In genomic region chr1:1437033-1437903, GRCh38 we compare ENCODE assay signal across 9 cellular contexts. TPM values are rescaled to one million over a fixed set of nuclear protein-coding genes. Genes with fewer than 3 reads are reported as not detected.
DNase-seq lines count a peak whose midpoint lies in the region; ATAC-seq and TF ChIP-seq lines count a peak whose summit lies in the region.
"Had no signal": no experiment of that assay in that cellular context is flagged by ENCODE, and none has a peak within 500 bp of the region (broad histone marks: within the 10 kb centered on the region; RNA-seq: fewer than 3 reads in every experiment).

No MANE protein-coding gene starts in this region.

- TF ChIP-seq CTCF in heart left ventricle (IDR thresholded peaks at IDR 0.05) (no peak), upper lobe of right lung (IDR thresholded peaks at IDR 0.05) (no peak)

- H3K4me3 ChIP-seq in heart left ventricle = peak overlapping the region in 8 of 12 donors; percentile 10 to 69 (median 63)
- peak overlapping the region; percentile 57 for H3K4me3 ChIP-seq in upper lobe of right lung

- no peaks in the 10 kb centered on the region for H3K9me3 ChIP-seq in heart left ventricle
- H3K9me3 ChIP-seq in upper lobe of right lung = no peaks in the 10 kb centered on the region

- WGBS in heart left ventricle, 4 donors = 79 to 88% (median 82%) methylated on average over 4 to 31 of the region's 31 CpGs

- H3K36me3 ChIP-seq in heart left ventricle (no peaks in the 10 kb centered on the region), upper lobe of right lung (no peaks in the 10 kb centered on the region)

- peak overlapping the region in 1 of 12 donors; percentile 96 for H3K27ac ChIP-seq in heart left ventricle
- H3K27ac ChIP-seq in upper lobe of right lung = no peak overlapping the region

- DNase-seq in heart left ventricle (peak in 1 of 5 donors; percentile 56), cardiac septum (ENCODE audit: low spot score) (no peak), left cardiac atrium (peak; percentile 22), upper lobe of right lung (no peak), globus pallidus (ENCODE audit: low spot score) (no peak)
- no peak for DNase-seq in stimulated activated CD4-positive, alpha-beta T cell treated with anti-CD3 and anti-CD28 coated beads, Interleukin-2, amount 100 ng/mL, for 24 hours
- DNase-seq: activated naive CD8-positive, alpha-beta T cell treated with anti-CD3 and anti-CD28 coated beads, Interleukin-2, amount 50 U/mL, for 24 hours; NCI-H226 had no signal

- ATAC-seq in heart left ventricle (no peak), left cardiac atrium (no peak), upper lobe of right lung (no peak)
- ATAC-seq: activated naive CD8-positive, alpha-beta T cell treated with anti-CD3 and anti-CD28 coated beads, Interleukin-2, amount 50 U/mL, for 24 hours had no signal

- H3K4me1 ChIP-seq in heart left ventricle (peaks cover 15 to 64% (median 51%) of the 10 kb centered on the region in 12 donors), upper lobe of right lung (peaks cover 54% of the 10 kb centered on the region)

- peaks cover 0 to 35% (median 0%) of the 10 kb centered on the region in 9 donors for H3K27me3 ChIP-seq in heart left ventricle
- no peaks in the 10 kb centered on the region for H3K27me3 ChIP-seq in upper lobe of right lung

- intact Hi-C loops in heart left ventricle (cut with DNase I) (loop anchor here in 1 of 10 donors (2.0 kb wide), 1 partner anchor 34 kb away; no protein-coding TSS in a partner anchor), cardiac septum (cut with DNase I) (no loop called here), left cardiac atrium (cut with DNase I) (no loop called here), upper lobe of right lung (cut with DNase I) (no loop called here)

- TF ChIP-seq POLR2A in heart left ventricle (IDR thresholded peaks at IDR 0.05) = no peak

RNA-seq across cellular contexts. Expression of gene VWA1, which starts 1.8 kb away (rescaled TPM):
- 10 to 100 TPM; 11.0 to 49.5 (median 18.8) TPM for total RNA-seq in heart left ventricle
- polyA plus RNA-seq in heart left ventricle = 10 to 100 TPM in 1 of 2 donors, 1 to 10 TPM in 1; 7.0 to 13.2 TPM
- total RNA-seq in cardiac septum = 35.3 TPM
- 10 to 100 TPM; 24.9 to 66.4 TPM for total RNA-seq in left cardiac atrium
- total RNA-seq in upper lobe of right lung = 87.4 TPM

RNA-seq across cellular contexts. Expression of gene ATAD3C, which starts 12.2 kb away (rescaled TPM):
- total RNA-seq in heart left ventricle (1 to 10 TPM in 3 of 9 donors, under 1 TPM in 4, not detected in 2; 0.12 to 3.4 (median 0.60) TPM), cardiac septum (0.51 TPM), left cardiac atrium (1 to 10 TPM; 1.7 to 2.4 TPM), upper lobe of right lung (10.4 TPM)
- polyA plus RNA-seq in heart left ventricle = under 1 TPM; 0.49 to 0.53 TPM

RNA-seq across cellular contexts. Expression of gene ANKRD65, which starts 16.2 kb away (rescaled TPM):
- total RNA-seq in heart left ventricle (1 to 10 TPM in 8 of 9 donors, under 1 TPM in 1; 0.58 to 4.0 (median 1.3) TPM), cardiac septum (1.8 TPM), left cardiac atrium (1 to 10 TPM; 2.2 to 3.0 TPM), upper lobe of right lung (21.5 TPM)
- 1 to 10 TPM in 1 of 2 donors, under 1 TPM in 1; 0.86 to 1.5 TPM for polyA plus RNA-seq in heart left ventricle
- total RNA-seq: activated CD8-positive, alpha-beta memory T cell treated with anti-CD3 and anti-CD28 coated beads for 36 hours had no signal

RNA-seq across cellular contexts. Expression of gene MRPL20, which starts 30.2 kb away (rescaled TPM):
- 100 to 1,000 TPM; 112 to 208 (median 128) TPM for total RNA-seq in heart left ventricle
- polyA plus RNA-seq in heart left ventricle = 100 to 1,000 TPM; 147 to 238 TPM
- 127 TPM for total RNA-seq in cardiac septum
- 100 to 1,000 TPM; 112 to 134 TPM for total RNA-seq in left cardiac atrium
- total RNA-seq in upper lobe of right lung = 80.7 TPM

RNA-seq across cellular contexts. Expression of gene ATAD3B, which starts 34.3 kb away (rescaled TPM):
- total RNA-seq in heart left ventricle (10 to 100 TPM in 2 of 9 donors, 1 to 10 TPM in 7; 2.2 to 12.1 (median 5.8) TPM), cardiac septum (13.7 TPM), left cardiac atrium (1 to 10 TPM; 6.9 to 7.3 TPM), upper lobe of right lung (24.3 TPM)
- 10 to 100 TPM; 11.0 to 15.6 TPM for polyA plus RNA-seq in heart left ventricle
